In genomic region chr6:111551521-111552231, GRCh38 we compare ENCODE assay signal across 8 cellular contexts. TPM values are rescaled to one million over a fixed set of nuclear protein-coding genes. Genes with fewer than 3 reads are reported as not detected.
DNase-seq lines count a peak whose midpoint lies in the region; TF ChIP-seq lines count a peak whose summit lies in the region.

No MANE protein-coding gene starts in this region.

- peaks cover 23 to 25% of the 10 kb centered on the region in 2 donors for H3K4me1 ChIP-seq in duodenal mucosa (ENCODE audit: control insufficient read depth in 1 of 2, insufficient read depth in 2 of 2, low read length in 2 of 2)

- H3K27me3 ChIP-seq in duodenal mucosa (ENCODE audit: control insufficient read depth in 1 of 2, insufficient read depth in 2 of 2, low read length in 2 of 2): no peaks in the 10 kb centered on the region
- H3K27me3 ChIP-seq in neural cell (ENCODE audit: insufficient read depth, low read depth, low read length): no peaks in the 10 kb centered on the region

- no peaks in the 10 kb centered on the region for H3K79me2 ChIP-seq in neural cell (replicated peaks; ENCODE audit: insufficient read depth, low read length)

- no peak for TF ChIP-seq CTCF in neural cell (IDR thresholded peaks at IDR 0.05; ENCODE audit: poor library complexity, severe bottlenecking)

- no peak overlapping the region for H2AFZ ChIP-seq in neural cell (ENCODE audit: low read depth, low read length)

- H3K27ac ChIP-seq in duodenal mucosa (ENCODE audit: low read depth, low read length) (peak overlapping the region; percentile 23), neural cell (ENCODE audit: low read length) (peak overlapping the region; percentile 59)

- no peaks in the 10 kb centered on the region for H3K9me3 ChIP-seq in duodenal mucosa (ENCODE audit: control insufficient read depth in 1 of 2, low read length in 2 of 2)
- no peaks in the 10 kb centered on the region for H3K9me3 ChIP-seq in neural cell (ENCODE audit: low read length)

- TF ChIP-seq EP300 in neural cell (conservative IDR thresholded peaks at IDR 0.05; ENCODE audit: poor library complexity, severe bottlenecking): no peak

- no peak for TF ChIP-seq RAD21 in neural cell (conservative IDR thresholded peaks at IDR 0.05)

- H3K4me2 ChIP-seq in neural cell (ENCODE audit: low read length): peak overlapping the region; percentile 52

- H4K20me1 ChIP-seq in neural cell (ENCODE audit: insufficient read depth): no peaks in the 10 kb centered on the region

- peak overlapping the region in 1 of 2 donors; percentile 19 for H3K4me3 ChIP-seq in duodenal mucosa (ENCODE audit: low read depth in 1 of 2, low read length in 2 of 2)
- peak overlapping the region; percentile 57 for H3K4me3 ChIP-seq in neural cell (ENCODE audit: low read length)

- H3K9me2 ChIP-seq in neural cell (ENCODE audit: insufficient read depth, low read length): no peaks in the 10 kb centered on the region

- no peaks in the 10 kb centered on the region for H3K36me3 ChIP-seq in duodenal mucosa (ENCODE audit: control insufficient read depth in 1 of 2, insufficient read depth in 2 of 2, low read length in 2 of 2)
- no peaks in the 10 kb centered on the region for H3K36me3 ChIP-seq in neural cell (ENCODE audit: insufficient read depth, low read length)

- no peaks in the 10 kb centered on the region for H3F3A ChIP-seq in neural cell (ENCODE audit: insufficient read depth, low read length, poor library complexity, severe bottlenecking)

- H3K9ac ChIP-seq in duodenal mucosa (ENCODE audit: low read depth in 1 of 2, low read length in 2 of 2): no peak overlapping the region
- peak overlapping the region; percentile 17 for H3K9ac ChIP-seq in neural cell (ENCODE audit: low read length)

- DNase-seq in D341Med (ENCODE audit: low spot score) (peak; percentile 70), NCI-H2171 (lab: John Stamatoyannopoulos, UW) (peak; percentile 76), Kasumi-1 (lab: John Stamatoyannopoulos, UW) (no peak), dedifferentiated amniotic fluid mesenchymal stem cell (ENCODE audit: extremely low spot score) (no peak), Ammon's horn (ENCODE audit: low spot score) (no peak)
- no peak for DNase-seq in stimulated activated CD4-positive, alpha-beta T cell treated with anti-CD3 and anti-CD28 coated beads, Interleukin-4, amount 100 ng/mL, for 24 hours

TF ChIP-seq in neural cell, 6 proteins besides CTCF, POLR2A, EP300 and RAD21:
- TF ChIP-seq MXI1 (conservative IDR thresholded peaks at IDR 0.05; ENCODE audit: poor library complexity, severe bottlenecking) (no peak), TAF1 (IDR thresholded peaks at IDR 0.05; ENCODE audit: low read depth) (no peak), REST (IDR thresholded peaks at IDR 0.05; ENCODE audit: borderline replicate concordance) (no peak), POLR2AphosphoS5 (IDR thresholded peaks at IDR 0.05) (no peak), SMC3 (conservative IDR thresholded peaks at IDR 0.05; ENCODE audit: poor library complexity) (no peak), EZH2 (IDR thresholded peaks at IDR 0.05; ENCODE audit: borderline replicate concordance, insufficient read depth, low read length, poor library complexity, severe bottlenecking) (no peak)

RNA-seq across cellular contexts. Expression of gene TRAF3IP2, which starts 54.0 kb away (rescaled TPM):
- 2.0 and 17.0 TPM in 2 replicates for polyA plus RNA-seq in neural cell
- polyA minus RNA-seq in neural cell: 0.97 and 1.2 TPM in 2 replicates

Comparison
In these comparisons a context has a peak if more than half of its experiments do, and no peak if none do; other contexts are left out.
1. DNase-seq: peak in D341Med (single experiment) and NCI-H2171 (single experiment); none in Kasumi-1 (0 of 2), stimulated activated CD4-positive, alpha-beta T cell treated with anti-CD3 and anti-CD28 coated beads, Interleukin-4, amount 100 ng/mL, for 24 hours (single experiment), dedifferentiated amniotic fluid mesenchymal stem cell (single experiment) and Ammon's horn (single experiment).